19 cellular contexts compared by ENCODE assay signal in the genomic region with DNA sequence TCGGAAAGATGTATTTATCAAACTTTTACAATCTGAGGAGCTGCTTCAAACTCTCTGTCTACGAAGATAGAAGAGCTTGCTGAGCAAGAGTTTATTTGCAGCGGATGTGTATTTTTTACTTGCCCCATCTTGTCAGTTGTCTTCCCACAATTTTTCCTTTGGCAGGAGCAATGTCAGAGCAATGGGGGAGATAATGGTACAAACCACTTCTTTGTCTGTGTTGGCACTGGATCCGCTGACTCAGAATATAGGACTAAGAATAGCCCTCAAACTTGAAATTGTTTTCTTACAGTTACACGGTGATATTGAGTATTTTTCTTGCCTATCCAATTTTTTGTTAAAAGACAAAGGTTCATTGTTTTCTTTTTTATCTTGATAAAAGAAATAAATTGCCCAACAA. TPM values are rescaled to one million over a fixed set of nuclear protein-coding genes. Genes with fewer than 3 reads are reported as not detected.
DNase-seq lines count a peak whose midpoint lies in the region; ATAC-seq, FAIRE-seq and TF ChIP-seq lines count a peak whose summit lies in the region.
"Had no signal": no experiment of that assay in that cellular context is flagged by ENCODE, and none has a peak within 500 bp of the region (broad histone marks: within the 10 kb centered on the region; RNA-seq: fewer than 3 reads in every experiment).

No MANE protein-coding gene starts in this region.

- DNase-seq in H54 (ENCODE audit: insufficient read length, low spot score) (no peak), SK-MEL-5 (ENCODE audit: low read depth, low spot score) (peak; percentile 61), epithelial cell of esophagus (ENCODE audit: low read depth) (peak; percentile 84), pons (ENCODE audit: low spot score) (peak; percentile 59), NCI-H526 treated with DMSO at 0.1 percent for 48 hours (lab: John Stamatoyannopoulos, UW) (no peak)
- no peak for DNase-seq in stimulated activated naive CD8-positive, alpha-beta T cell treated with anti-CD3 and anti-CD28 coated beads, Interleukin-15, Interleukin-2, amounts not matched to agents 100 U/mL and 50 U/mL, for 24 hours
- DNase-seq: activated CD4-positive, alpha-beta T cell treated with anti-CD3 and anti-CD28 coated beads for 48 hours; activated naive CD8-positive, alpha-beta T cell treated with anti-CD3 and anti-CD28 coated beads for 36 hours; CD4-positive, alpha-beta memory T cell; DMS53; natural killer cell; NCI-H1105 treated with DMSO at 0.1 percent for 48 hours; NCI-H524 treated with DMSO at 0.1 percent for 48 hours; pancreas; sigmoid colon; T-cell had no signal

- in situ Hi-C loops in SK-MEL-5 (cut with HindIII; ENCODE audit: low pct_unique_long_range_greater_than_20kb, low sequenced_read_pairs): no loop called here

- ATAC-seq in GM19023 (IDR thresholded peaks at IDR 0.05; ENCODE audit: unreplicated experiment) (no peak), HG03342 (IDR thresholded peaks at IDR 0.05; ENCODE audit: unreplicated experiment) (no peak)
- ATAC-seq in stimulated activated naive CD8-positive, alpha-beta T cell treated with anti-CD3 and anti-CD28 coated beads, Interleukin-15, Interleukin-2, amounts not matched to agents 100 U/mL and 50 U/mL, for 24 hours: no peak
- ATAC-seq: natural killer cell, pancreas, Right ventricle myocardium inferior, T-cell had no signal

- FAIRE-seq in H54 (lab: Jason Lieb, UNC): peak; percentile 38

- TF ChIP-seq CTCF in epithelial cell of esophagus (IDR thresholded peaks at IDR 0.05; ENCODE audit: insufficient read depth, low read depth, low read length, missing control alignments): no peak

- no peak overlapping the region for H3K4me3 ChIP-seq in epithelial cell of esophagus (ENCODE audit: low read length)
- H3K4me3 ChIP-seq: pancreas, sigmoid colon had no signal

- no peak for TF ChIP-seq POLR2A in H54 (IDR thresholded peaks at IDR 0.05; ENCODE audit: low read depth, low read length)

RNA-seq across cellular contexts. Expression of a gene that starts 27.6 kb away (rescaled TPM):
- total RNA-seq in SK-MEL-5 (2014; rRNA removed; shearing (Covaris generic)): 3.9 and 4.5 TPM in 2 replicates
- 2.6 and 3.7 TPM in 2 replicates for polyA plus RNA-seq in SK-MEL-5 (2015; cell fraction: cytosol; rRNA removed)
- 8.2 and 10.1 TPM in 2 replicates for polyA plus RNA-seq in SK-MEL-5 (2015; cell fraction: nucleus; rRNA removed)

Comparison
In these comparisons a context has a peak if more than half of its experiments do, and no peak if none do; other contexts are left out.
1. DNase-seq: peak in SK-MEL-5 (single experiment), epithelial cell of esophagus (single experiment) and pons (single experiment); none in H54 (single experiment), stimulated activated naive CD8-positive, alpha-beta T cell treated with anti-CD3 and anti-CD28 coated beads, Interleukin-15, Interleukin-2, amounts not matched to agents 100 U/mL and 50 U/mL, for 24 hours (single experiment) and NCI-H526 treated with DMSO at 0.1 percent for 48 hours (single experiment).